Comparison of ENCODE assay signal across 9 cellular contexts in the genomic region with DNA sequence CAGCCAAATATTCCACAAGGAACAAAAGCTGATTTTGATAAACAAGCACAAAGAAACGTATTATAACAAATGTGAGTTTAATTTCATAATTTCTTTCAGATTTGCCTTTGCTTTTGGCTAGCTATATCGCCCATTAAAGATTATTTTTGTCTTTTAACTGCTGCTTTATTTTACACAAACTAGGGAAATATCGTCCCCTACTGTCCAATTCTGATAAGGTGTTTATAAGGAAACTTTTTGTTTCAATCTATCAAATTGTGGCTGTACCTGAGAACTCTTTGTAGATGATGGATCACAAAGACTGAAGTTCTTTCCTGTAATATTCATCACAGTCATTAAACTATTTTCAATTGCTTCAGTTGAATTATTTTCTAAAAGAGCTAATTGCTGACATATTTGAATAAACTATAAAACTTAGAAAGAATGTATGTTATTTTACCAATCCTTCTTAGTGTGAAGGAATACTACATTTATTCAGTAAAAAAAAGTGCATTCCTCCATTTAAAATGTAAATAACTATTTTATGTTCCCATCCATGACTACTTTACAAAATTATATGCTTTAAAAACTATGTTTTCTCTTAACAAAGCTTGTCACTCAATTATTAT.
DNase-seq lines count a peak whose midpoint lies in the region; ATAC-seq and TF ChIP-seq lines count a peak whose summit lies in the region.
"Had no signal": no experiment of that assay in that cellular context is flagged by ENCODE, and none has a peak within 500 bp of the region (broad histone marks: within the 10 kb centered on the region; RNA-seq: fewer than 3 reads in every experiment).

No MANE protein-coding gene starts in this region.

- no peak overlapping the region for H3K9ac ChIP-seq in mesenchymal stem cell (ENCODE audit: low read length)

- no peak overlapping the region for H2BK15ac ChIP-seq in mesenchymal stem cell (ENCODE audit: low read depth, poor library complexity, severe bottlenecking)

- no peak for TF ChIP-seq EP300 in upper lobe of left lung (IDR thresholded peaks at IDR 0.05)

- no peak overlapping the region for H2BK12ac ChIP-seq in mesenchymal stem cell (ENCODE audit: low read length in 2 of 2)

- no peak overlapping the region for H4K91ac ChIP-seq in mesenchymal stem cell (ENCODE audit: low read length)

- H3K27ac ChIP-seq in mesenchymal stem cell (ENCODE audit: low read length, poor library complexity, severe bottlenecking) (no peak overlapping the region), upper lobe of left lung (no peak overlapping the region)

- H2BK120ac ChIP-seq in mesenchymal stem cell (ENCODE audit: low read depth, low read length): no peak overlapping the region

- no peak overlapping the region for H3K4ac ChIP-seq in mesenchymal stem cell (ENCODE audit: low read depth in 1 of 2, low read length in 2 of 2)

- ATAC-seq in upper lobe of left lung (ENCODE audit: low FRiP score in 2 of 2) (no peak), GM21528 (IDR thresholded peaks at IDR 0.05; ENCODE audit: low FRiP score, unreplicated experiment) (no peak)

- no peak overlapping the region for H3K4me2 ChIP-seq in mesenchymal stem cell (ENCODE audit: low read length, poor library complexity, severe bottlenecking)

- no peak overlapping the region for H2AK5ac ChIP-seq in mesenchymal stem cell (ENCODE audit: low read length, severe bottlenecking)

- H3K4me1 ChIP-seq in mesenchymal stem cell (ENCODE audit: control insufficient read depth, insufficient read depth, low read depth, low read length) (no peaks in the 10 kb centered on the region), upper lobe of left lung (no peaks in the 10 kb centered on the region)

- TF ChIP-seq CTCF in upper lobe of left lung (IDR thresholded peaks at IDR 0.05): peak in 3 of 6 experiments; percentile 21 to 33 (median 21)

- no peak overlapping the region for H3K23ac ChIP-seq in mesenchymal stem cell (ENCODE audit: low read length in 2 of 2)

- no peak for TF ChIP-seq POLR2A in upper lobe of left lung (IDR thresholded peaks at IDR 0.05)

- H3K14ac ChIP-seq in mesenchymal stem cell (ENCODE audit: low read length in 2 of 2): no peak overlapping the region

- no CpG with 5 or more reads among the region's 3 CpGs for WGBS in mesenchymal stem cell
- 28 to 35% methylated on average over 3 of the region's 3 CpGs for WGBS in upper lobe of left lung, 2 donors

- DNase-seq in GM03348 (ENCODE audit: low spot score) (peak; percentile 12), NCI-H1417 (lab: John Stamatoyannopoulos, UW) (peak; percentile 19 to 89 (median 88)), amniotic epithelial cell (ENCODE audit: low read depth) (peak; percentile 3), mesenchymal stem cell (peak; percentile 22), upper lobe of left lung (no peak)
- DNase-seq in activated CD8-positive, alpha-beta memory T cell treated with anti-CD3 and anti-CD28 coated beads, Interleukin-2, amount 50 U/mL, for 48 hours: no peak
- no peak for DNase-seq in activated effector memory CD4-positive, alpha-beta T cell treated with Interleukin-2 at 50 U/mL for 16 hours

- H3K36me3 ChIP-seq in mesenchymal stem cell (ENCODE audit: control insufficient read depth in 1 of 2, insufficient read depth in 2 of 2, low read depth in 1 of 2, low read length in 2 of 2) (no peaks in the 10 kb centered on the region), upper lobe of left lung (no peaks in the 10 kb centered on the region)
- H3K36me3 ChIP-seq: HAP-1 had no signal

- H3K18ac ChIP-seq in mesenchymal stem cell (ENCODE audit: low read depth in 1 of 2, low read length in 2 of 2): no peak overlapping the region

- H3K9me3 ChIP-seq in mesenchymal stem cell (ENCODE audit: control insufficient read depth, low read length) (no peaks in the 10 kb centered on the region), upper lobe of left lung (no peaks in the 10 kb centered on the region)
- H3K9me3 ChIP-seq: HAP-1 had no signal

- H3K4me3 ChIP-seq in mesenchymal stem cell (ENCODE audit: insufficient read depth in 1 of 2, low read depth in 1 of 2, low read length in 2 of 2): no peak overlapping the region
- H3K4me3 ChIP-seq in upper lobe of left lung: no peak overlapping the region
- H3K4me3 ChIP-seq: HAP-1 had no signal

- H4K8ac ChIP-seq in mesenchymal stem cell (ENCODE audit: low read length): no peak overlapping the region

- H2AFZ ChIP-seq in mesenchymal stem cell (ENCODE audit: low read depth, low read length): no peak overlapping the region

- H3K79me1 ChIP-seq in mesenchymal stem cell (replicated peaks; ENCODE audit: low read length, poor library complexity, severe bottlenecking): no peaks in the 10 kb centered on the region

- H2BK5ac ChIP-seq in mesenchymal stem cell (ENCODE audit: low read depth, low read length, poor library complexity, severe bottlenecking): no peak overlapping the region

- H3K27me3 ChIP-seq in mesenchymal stem cell (ENCODE audit: control insufficient read depth in 1 of 2, insufficient read depth in 1 of 2, low read length in 2 of 2): no peaks in the 10 kb centered on the region
- no peaks in the 10 kb centered on the region for H3K27me3 ChIP-seq in upper lobe of left lung

Comparison
In these comparisons a context has a peak if more than half of its experiments do, and no peak if none do; other contexts are left out.
1. DNase-seq: peak in GM03348 (single experiment), NCI-H1417 (3 of 3), amniotic epithelial cell (single experiment) and mesenchymal stem cell (single experiment); none in activated CD8-positive, alpha-beta memory T cell treated with anti-CD3 and anti-CD28 coated beads, Interleukin-2, amount 50 U/mL, for 48 hours (single experiment), activated effector memory CD4-positive, alpha-beta T cell treated with Interleukin-2 at 50 U/mL for 16 hours (single experiment) and upper lobe of left lung (0 of 2).